Comparison of ENCODE assay signal across 16 cellular contexts in the genomic region with DNA sequence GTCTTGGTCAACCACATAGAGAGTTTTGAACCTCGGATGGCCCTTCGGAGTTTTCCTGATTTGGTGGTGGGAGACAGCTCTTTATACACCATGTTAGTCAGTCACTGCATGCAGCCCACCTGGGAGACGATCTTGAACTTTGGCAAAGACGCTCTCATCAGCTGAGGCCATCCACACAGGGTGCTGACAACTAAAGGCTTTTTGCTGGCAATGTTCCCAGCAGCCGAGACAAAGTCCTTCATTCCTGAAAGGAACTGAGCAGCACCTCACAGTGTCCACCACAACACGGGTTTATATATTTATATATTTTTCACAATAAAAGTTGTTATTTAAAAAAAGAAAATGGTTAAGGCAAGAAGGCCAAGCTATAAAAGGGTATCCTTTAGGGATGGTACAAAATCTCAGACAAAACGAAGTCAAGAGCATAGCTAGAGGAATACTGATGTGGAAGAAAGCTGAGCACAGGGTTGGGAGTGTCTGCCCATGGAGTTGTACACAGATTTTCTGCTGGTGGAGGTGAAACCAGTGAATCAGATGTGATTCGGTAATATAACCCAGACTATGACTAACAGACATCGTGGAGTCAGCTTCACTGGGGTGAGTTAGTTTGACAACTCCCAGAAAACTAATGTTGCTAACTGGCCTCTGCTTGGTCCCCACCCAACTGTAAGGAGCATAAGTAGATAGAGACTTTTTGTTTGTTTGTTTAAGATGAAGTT. TPM values are rescaled to one million over a fixed set of nuclear protein-coding genes. Genes with fewer than 3 reads are reported as not detected.
DNase-seq lines count a peak whose midpoint lies in the region; ATAC-seq and TF ChIP-seq lines count a peak whose summit lies in the region.
"Had no signal": no experiment of that assay in that cellular context is flagged by ENCODE, and none has a peak within 500 bp of the region (broad histone marks: within the 10 kb centered on the region; RNA-seq: fewer than 3 reads in every experiment).

No MANE protein-coding gene starts in this region.

- H3K9me3 Mint-ChIP-seq in endothelial cell (ENCODE audit: unreplicated experiment), result no peaks in the 10 kb centered on the region

- DNase-seq in G401 (ENCODE audit: low spot score) (peak; percentile 34), MG63 (peak; percentile 21), choroid plexus epithelial cell (ENCODE audit: low read depth) (peak; percentile 69), tibial nerve (ENCODE audit: low spot score in 2 of 2) (no peak), endothelial cell (ENCODE audit: low spot score) (no peak), hepatic stellate cell (ENCODE audit: low spot score) (no peak)
- DNase-seq: activated CD8-positive, alpha-beta memory T cell treated with anti-CD3 and anti-CD28 coated beads, Interleukin-2, amount 50 U/mL, for 48 hours; NCI-H2171; stimulated activated CD4-positive, alpha-beta T cell treated with anti-CD3 and anti-CD28 coated beads, Interleukin-2, amount 100 ng/mL, for 24 hours; stimulated activated naive CD4-positive, alpha-beta T cell treated with Interleukin-2 at 50 U/mL for 16 hours had no signal

- peaks cover 0 to 5% (median 4%) of the 10 kb centered on the region in 4 donors for H3K4me1 ChIP-seq in liver (ENCODE audit: control insufficient read depth in 4 of 4, insufficient read depth in 4 of 4, low read length in 3 of 4)
- no peaks in the 10 kb centered on the region for H3K4me1 ChIP-seq in tibial nerve
- H3K4me1 ChIP-seq: pancreas had no signal

- no peaks in the 10 kb centered on the region for H3K4me1 Mint-ChIP-seq in endothelial cell (ENCODE audit: unreplicated experiment)

- no peak for TF ChIP-seq POLR2A in tibial nerve (IDR thresholded peaks at IDR 0.05)

- WGBS in liver, result 52% methylated on average over 9 of the region's 9 CpGs
- WGBS in tibial nerve, 2 donors, result 59 to 68% methylated on average over 9 of the region's 9 CpGs

- H3K9me3 ChIP-seq in MG63 (no peaks in the 10 kb centered on the region), liver (ENCODE audit: control insufficient read depth in 4 of 4, low read length in 3 of 4) (no peaks in the 10 kb centered on the region), tibial nerve (no peaks in the 10 kb centered on the region)
- H3K9me3 ChIP-seq: pancreas had no signal

- no peaks in the 10 kb centered on the region for H3K36me3 Mint-ChIP-seq in endothelial cell (ENCODE audit: low read depth, unreplicated experiment)
- H3K36me3 Mint-ChIP-seq: brain, IgD-negative memory B cell had no signal

- peak in 1 of 2 donors; percentile 22 for TF ChIP-seq RAD21 in liver (IDR thresholded peaks at IDR 0.05)

- TF ChIP-seq CTCF in choroid plexus epithelial cell (conservative IDR thresholded peaks at IDR 0.05; ENCODE audit: low read depth, low read length) (no peak), liver (IDR thresholded peaks at IDR 0.05; ENCODE audit: low read depth, low read length, missing input control) (no peak), tibial nerve (IDR thresholded peaks at IDR 0.05) (no peak), endothelial cell (IDR thresholded peaks at IDR 0.05; ENCODE audit: unreplicated experiment) (no peak)

- H3K9ac ChIP-seq in liver (ENCODE audit: low read depth in 1 of 2, low read length in 2 of 2), result no peak overlapping the region

- H3K4me3 ChIP-seq in MG63, result no peak overlapping the region
- no peak overlapping the region for H3K4me3 ChIP-seq in choroid plexus epithelial cell (ENCODE audit: low read depth, low read length)
- no peak overlapping the region for H3K4me3 ChIP-seq in liver (ENCODE audit: low read depth in 1 of 3, low read length in 3 of 3)
- H3K4me3 ChIP-seq in tibial nerve, result no peak overlapping the region
- H3K4me3 ChIP-seq: lung, pancreas had no signal

- ATAC-seq in GM21423 (IDR thresholded peaks at IDR 0.05; ENCODE audit: unreplicated experiment), result no peak
- ATAC-seq: pancreas had no signal

- H3K27ac ChIP-seq in liver (ENCODE audit: low read depth in 1 of 2, low read length in 2 of 2) (no peak overlapping the region), tibial nerve (no peak overlapping the region)
- H3K27ac ChIP-seq: pancreas had no signal

- H3K4me3 Mint-ChIP-seq in endothelial cell (ENCODE audit: unreplicated experiment), result no peak overlapping the region
- H3K4me3 Mint-ChIP-seq: brain, IgD-negative memory B cell had no signal

- TF ChIP-seq EP300 in tibial nerve (IDR thresholded peaks at IDR 0.05), result no peak

- no peaks in the 10 kb centered on the region for H3K27me3 ChIP-seq in MG63
- no peaks in the 10 kb centered on the region for H3K27me3 ChIP-seq in liver (ENCODE audit: control insufficient read depth in 4 of 4, insufficient read depth in 4 of 4, low read length in 3 of 4)
- H3K27me3 ChIP-seq in tibial nerve, result no peaks in the 10 kb centered on the region
- H3K27me3 ChIP-seq: pancreas had no signal

- in situ Hi-C loops in G401 (cut with HindIII; ENCODE audit: low sequenced_read_pairs), result no loop called here

- H3K36me3 ChIP-seq in MG63, result no peaks in the 10 kb centered on the region
- H3K36me3 ChIP-seq in liver (ENCODE audit: control insufficient read depth in 4 of 4, insufficient read depth in 3 of 4, low read depth in 1 of 4, low read length in 3 of 4), result peaks cover 0 to 17% (median 7%) of the 10 kb centered on the region in 4 donors
- H3K36me3 ChIP-seq in tibial nerve, result no peaks in the 10 kb centered on the region
- H3K36me3 ChIP-seq: pancreas had no signal

- no peak overlapping the region for H3K27ac Mint-ChIP-seq in endothelial cell (ENCODE audit: unreplicated experiment)
- H3K27ac Mint-ChIP-seq: brain, IgD-negative memory B cell had no signal

- H3K27me3 Mint-ChIP-seq in endothelial cell (ENCODE audit: unreplicated experiment), result peaks cover 3% of the 10 kb centered on the region

TF ChIP-seq in liver, 16 proteins besides CTCF, POLR2A, EP300 and RAD21:
- TF ChIP-seq TAF1 (conservative IDR thresholded peaks at IDR 0.05), result no peak
- peak; percentile 53 to 59 for TF ChIP-seq HNF4A (conservative IDR thresholded peaks at IDR 0.05)
- TF ChIP-seq FOXA2 (IDR thresholded peaks at IDR 0.05), result no peak
- no peak for TF ChIP-seq SP1 (IDR thresholded peaks at IDR 0.05)

RNA-seq across cellular contexts. Expression of a gene that starts 27.4 kb away (rescaled TPM):
- total RNA-seq in G401 (2014; rRNA removed; shearing (Covaris generic)), result 143 and 193 TPM in 2 replicates
- total RNA-seq in MG63 (2014; rRNA removed; shearing (Covaris generic); ENCODE audit: low replicate concordance), result 104 and 168 TPM in 2 replicates
- total RNA-seq in liver, result 10 to 100 TPM; 64.3 to 90.0 TPM
- 10 to 100 TPM; 45.1 to 73.9 TPM for polyA plus RNA-seq in liver
- 100 to 1,000 TPM in 2 of 4 donors, 10 to 100 TPM in 2; 55.5 to 127 (median 99.2) TPM for total RNA-seq in tibial nerve
- total RNA-seq in endothelial cell (ENCODE audit: unreplicated experiment), result 195 TPM

Comparison
In these comparisons a context has a peak if more than half of its experiments do, and no peak if none do; other contexts are left out.
1. DNase-seq: peak in G401 (single experiment), MG63 (single experiment) and choroid plexus epithelial cell (single experiment); none in tibial nerve (0 of 2), endothelial cell (single experiment) and hepatic stellate cell (single experiment).